8 cellular contexts compared by ENCODE assay signal in the genomic region with DNA sequence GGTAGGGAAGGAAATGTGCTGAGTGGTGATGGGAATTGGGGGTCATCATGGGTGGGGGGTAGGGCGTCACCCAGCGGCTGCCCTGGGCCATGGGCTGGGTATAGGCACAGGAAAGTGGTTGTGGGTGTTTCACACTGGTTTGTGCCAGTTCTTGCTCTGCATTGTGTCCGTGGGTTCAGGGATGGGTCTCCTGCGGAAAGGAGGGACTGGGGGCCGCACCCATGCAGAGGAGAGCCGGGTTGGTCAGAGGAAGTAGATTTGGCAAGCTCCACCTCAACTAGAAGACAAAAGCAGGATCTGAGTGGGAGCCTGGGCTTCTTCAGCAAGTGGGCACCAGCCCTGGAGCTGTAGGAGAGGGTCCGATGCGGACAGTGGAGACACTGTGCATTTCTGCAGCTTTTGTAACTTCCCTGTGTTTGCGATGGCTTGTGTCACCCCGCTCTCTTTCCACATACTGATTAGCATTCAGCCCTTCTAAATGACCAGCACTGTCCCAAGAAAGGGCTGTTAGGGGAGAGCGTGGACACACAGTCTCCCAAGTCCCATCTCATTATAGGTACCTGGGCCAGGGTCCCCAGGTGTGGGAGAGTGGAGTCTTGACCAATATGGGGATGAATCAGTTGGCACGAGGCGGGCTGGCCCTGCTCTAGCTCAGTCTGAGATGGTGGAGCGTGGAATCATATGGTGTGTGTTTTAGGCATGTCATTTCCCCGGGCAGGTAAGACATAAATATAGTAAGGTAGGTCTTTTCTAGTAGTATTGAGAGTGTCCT.
DNase-seq lines count a peak whose midpoint lies in the region; ATAC-seq lines count a peak whose summit lies in the region.

No MANE protein-coding gene starts in this region.

- H3K27me3 Mint-ChIP-seq in activated naive CD4-positive, alpha-beta T cell treated with anti-CD3 and anti-CD28 coated beads, Interleukin-2, amount 10 ng/mL, durations not matched to agents 7 days and 5 days = peaks cover 4% of the 10 kb centered on the region
- H3K27me3 Mint-ChIP-seq in activated T-cell treated with anti-CD3 and anti-CD28 coated beads, Interleukin-2, amount 50 U/mL, for 4 hours (ENCODE audit: low read depth) = no peaks in the 10 kb centered on the region

- H3K4me3 Mint-ChIP-seq in activated naive CD4-positive, alpha-beta T cell treated with anti-CD3 and anti-CD28 coated beads, Interleukin-2, amount 10 ng/mL, durations not matched to agents 7 days and 5 days = peak overlapping the region; percentile 98
- H3K4me3 Mint-ChIP-seq in activated T-cell treated with anti-CD3 and anti-CD28 coated beads, Interleukin-2, amount 50 U/mL, for 4 hours = peak overlapping the region; percentile 99

- peak overlapping the region; percentile 93 for H3K27ac Mint-ChIP-seq in activated naive CD4-positive, alpha-beta T cell treated with anti-CD3 and anti-CD28 coated beads, Interleukin-2, amount 10 ng/mL, durations not matched to agents 7 days and 5 days

- CTCF ChIA-PET in activated naive CD4-positive, alpha-beta T cell treated with anti-CD3 and anti-CD28 coated beads, Interleukin-2, amount 10 ng/mL, durations not matched to agents 7 days and 5 days (lab: Charles Lee) = interaction anchor here (1.0 to 10.3 kb wide), 7 partner anchors 8 to 181 kb away, joined by 3 to 157 read pairs (median 3); no protein-coding TSS in a partner anchor

- peaks cover 28% of the 10 kb centered on the region for H3K36me3 Mint-ChIP-seq in activated naive CD4-positive, alpha-beta T cell treated with anti-CD3 and anti-CD28 coated beads, Interleukin-2, amount 10 ng/mL, durations not matched to agents 7 days and 5 days
- peaks cover 3% of the 10 kb centered on the region for H3K36me3 Mint-ChIP-seq in activated T-cell treated with anti-CD3 and anti-CD28 coated beads, Interleukin-2, amount 50 U/mL, for 4 hours (ENCODE audit: insufficient read depth)

- no peak for ATAC-seq in activated T-cell treated with anti-CD3 and anti-CD28 coated beads, Interleukin-2, amount 50 U/mL, for 4 hours
- ATAC-seq in left lobe of liver = no peak
- ATAC-seq in GM21526 (IDR thresholded peaks at IDR 0.05; ENCODE audit: low FRiP score, unreplicated experiment) = no peak

- peaks cover 62% of the 10 kb centered on the region for H3K4me1 Mint-ChIP-seq in activated naive CD4-positive, alpha-beta T cell treated with anti-CD3 and anti-CD28 coated beads, Interleukin-2, amount 10 ng/mL, durations not matched to agents 7 days and 5 days
- peaks cover 75% of the 10 kb centered on the region for H3K4me1 Mint-ChIP-seq in activated T-cell treated with anti-CD3 and anti-CD28 coated beads, Interleukin-2, amount 50 U/mL, for 4 hours (ENCODE audit: low read depth)

- peak; percentile 61 for DNase-seq in activated naive CD4-positive, alpha-beta T cell treated with anti-CD3 and anti-CD28 coated beads, Interleukin-2, amount 10 ng/mL, durations not matched to agents 7 days and 5 days
- DNase-seq in activated naive CD4-positive, alpha-beta T cell (lab: John Stamatoyannopoulos, UW) = no peak
- no peak for DNase-seq in activated T-cell treated with anti-CD3 and anti-CD28 coated beads, Interleukin-2, amount 50 U/mL, for 4 hours
- DNase-seq in left lobe of liver (ENCODE audit: low spot score) = peak; percentile 44
- peak; percentile 43 for DNase-seq in ureter (ENCODE audit: low spot score)
- DNase-seq in ecto neural progenitor cell (ENCODE audit: low spot score) = no peak
- no peak for DNase-seq in stimulated activated CD4-positive, alpha-beta T cell treated with anti-CD3 and anti-CD28 coated beads, Interleukin-4, amount 100 ng/mL, for 24 hours

- no peaks in the 10 kb centered on the region for H3K9me3 Mint-ChIP-seq in activated naive CD4-positive, alpha-beta T cell treated with anti-CD3 and anti-CD28 coated beads, Interleukin-2, amount 10 ng/mL, durations not matched to agents 7 days and 5 days
- no peaks in the 10 kb centered on the region for H3K9me3 Mint-ChIP-seq in activated T-cell treated with anti-CD3 and anti-CD28 coated beads, Interleukin-2, amount 50 U/mL, for 4 hours

Comparison
In these comparisons a context has a peak if more than half of its experiments do, and no peak if none do; other contexts are left out.
1. DNase-seq: peak in activated naive CD4-positive, alpha-beta T cell treated with anti-CD3 and anti-CD28 coated beads, Interleukin-2, amount 10 ng/mL, durations not matched to agents 7 days and 5 days (single experiment), left lobe of liver (single experiment) and ureter (single experiment); none in activated naive CD4-positive, alpha-beta T cell (0 of 4), activated T-cell treated with anti-CD3 and anti-CD28 coated beads, Interleukin-2, amount 50 U/mL, for 4 hours (single experiment), ecto neural progenitor cell (single experiment) and stimulated activated CD4-positive, alpha-beta T cell treated with anti-CD3 and anti-CD28 coated beads, Interleukin-4, amount 100 ng/mL, for 24 hours (single experiment).